8 cellular contexts compared by ENCODE assay signal in the genomic region with DNA sequence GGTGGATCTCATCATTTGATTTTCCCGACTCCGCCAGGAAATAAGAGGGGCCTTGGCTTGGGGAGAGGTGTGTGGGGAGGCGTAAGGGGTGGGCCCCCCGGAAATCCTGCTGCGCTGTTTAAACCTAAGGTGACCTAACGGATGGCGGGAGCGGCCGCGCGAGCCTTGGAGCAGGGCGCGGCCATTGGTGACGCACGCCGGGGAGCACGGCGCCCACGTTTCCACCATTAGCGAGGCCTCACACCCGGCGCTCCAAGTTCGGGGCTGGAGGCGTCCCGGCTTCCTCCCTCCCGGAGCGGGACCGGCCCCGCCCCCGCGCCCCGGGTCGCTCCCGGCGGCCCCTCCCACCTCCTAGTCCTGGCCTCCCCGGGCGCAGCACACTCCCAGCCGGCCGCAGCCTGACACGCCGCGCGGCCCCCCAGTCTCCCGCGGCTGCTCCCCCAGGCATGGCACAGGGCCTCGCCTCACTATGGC. TPM values are rescaled to one million over a fixed set of nuclear protein-coding genes. Genes with fewer than 3 reads are reported as not detected.
A peak's percentile ranks its signal among the peaks of the same experiment; 100 is the strongest.
DNase-seq lines count a peak whose midpoint lies in the region; ATAC-seq, FAIRE-seq and TF ChIP-seq lines count a peak whose summit lies in the region.

A gene (plus strand): TSS at position 354 of the 474 bp plus-strand sequence. CDS start 116 bp downstream, at position 470.

- peaks cover 30% of the 10 kb centered on the region for H3K4me1 ChIP-seq in keratinocyte (ENCODE audit: control insufficient read depth, extremely low read depth, insufficient read depth, low read length)

- no peaks in the 10 kb centered on the region for H3K9me3 ChIP-seq in keratinocyte (ENCODE audit: control insufficient read depth, low read depth, low read length)

- H4K20me1 ChIP-seq in keratinocyte (ENCODE audit: control insufficient read depth, extremely low read depth, insufficient read depth, low read length), result peaks cover 2% of the 10 kb centered on the region

- peak within 1 kb of the TSS; percentile 76 for H3K27ac ChIP-seq in caudate nucleus (ENCODE audit: low read depth, low read length)
- peak within 1 kb of the TSS; percentile 63 for H3K27ac ChIP-seq in keratinocyte (ENCODE audit: control insufficient read depth, insufficient read depth, low read length)

- peak within 1 kb of the TSS; percentile 67 for H3K4me3 ChIP-seq in WI38 (ENCODE audit: low read depth, low read length)
- peak within 1 kb of the TSS; percentile 55 to 71 (median 57) for H3K4me3 ChIP-seq in keratinocyte (ENCODE audit: control insufficient read depth in 2 of 3, extremely low read depth in 1 of 3, insufficient read depth in 2 of 3, low read depth in 1 of 3, low read length in 3 of 3)

- peak within 1 kb of the TSS; percentile 74 for H3K9ac ChIP-seq in keratinocyte (ENCODE audit: control insufficient read depth, extremely low read depth, insufficient read depth, low read length)

- DNase-seq in NCI-H2029 (lab: John Stamatoyannopoulos, UW) (peak; percentile 49), NCI-H2029 treated with DMSO at 0.1 percent for 48 hours (lab: John Stamatoyannopoulos, UW) (no peak), NCI-H2107 (lab: John Stamatoyannopoulos, UW) (peak; percentile 52), caudate nucleus (lab: John Stamatoyannopoulos, UW) (peak in 55 of 61 donors; percentile 1 to 74 (median 31)), keratinocyte (ENCODE audit: low read depth, low spot score) (no peak)
- peak; percentile 59 for DNase-seq in stimulated activated CD4-positive, alpha-beta T cell treated with anti-CD3 and anti-CD28 coated beads, Interleukin-12 subunit alpha, Interleukin-12 subunit beta, amount 100 ng/mL, for 4 hours

- peak within 1 kb of the TSS; percentile 39 for H3K4me2 ChIP-seq in keratinocyte (ENCODE audit: control insufficient read depth, extremely low read depth, insufficient read depth, low read depth, low read length)

- ATAC-seq in HG02970 (IDR thresholded peaks at IDR 0.05; ENCODE audit: low FRiP score, unreplicated experiment), result peak; percentile 43

- no peaks in the 10 kb centered on the region for H3K36me3 ChIP-seq in keratinocyte (ENCODE audit: control insufficient read depth in 2 of 2, extremely low read depth in 1 of 2, insufficient read depth in 2 of 2, low read length in 2 of 2)

- H3K9me1 ChIP-seq in keratinocyte (ENCODE audit: control insufficient read depth, extremely low read depth, insufficient read depth, low read length), result peaks cover 2% of the 10 kb centered on the region

- peaks cover 29% of the 10 kb centered on the region for H3K79me2 ChIP-seq in keratinocyte (ENCODE audit: control insufficient read depth, insufficient read depth, low read length)

- TF ChIP-seq CTCF in WI38 (IDR thresholded peaks at IDR 0.05; ENCODE audit: low read depth, low read length), result no peak
- TF ChIP-seq CTCF in keratinocyte (optimal IDR thresholded peaks at IDR 0.05 in 1 of 3, IDR thresholded peaks at IDR 0.05 in 1 of 3, conservative IDR thresholded peaks at IDR 0.05 in 1 of 3; ENCODE audit: extremely low read depth in 1 of 3, insufficient read depth in 2 of 3, low read length in 3 of 3), result no peak

- no peak for FAIRE-seq in keratinocyte (lab: Jason Lieb, UNC)

- dilution Hi-C loops in keratinocyte (cut with MboI; ENCODE audit: extremely low pct_ligation_motif_present, low sequenced_read_pairs), result no loop called here

- H3K27me3 ChIP-seq in keratinocyte (ENCODE audit: control insufficient read depth, extremely low read depth, insufficient read depth, low read length), result no peaks in the 10 kb centered on the region

- H2AFZ ChIP-seq in keratinocyte (ENCODE audit: control insufficient read depth, low read length), result peak within 1 kb of the TSS; percentile 16

RNA-seq across cellular contexts. Expression of the gene that starts here (rescaled TPM):
- polyA plus RNA-seq in keratinocyte, result 59.1 to 142 TPM (median 127 TPM) in 3 replicates
- polyA plus RNA-seq in keratinocyte (2011; ENCODE audit: low read depth), result 209 TPM
- 100 and 144 TPM in 2 replicates for polyA plus RNA-seq in keratinocyte (2011; cell fraction: cytosol; rRNA removed)
- 33.2 and 48.1 TPM in 2 replicates for polyA plus RNA-seq in keratinocyte (2011; cell fraction: nucleus; rRNA removed)
- polyA plus RNA-seq in keratinocyte (2012; ENCODE audit: low replicate concordance), result 76.6 and 160 TPM in 2 replicates
- 31.1 to 65.7 TPM (median 38.3 TPM) in 3 replicates for polyA minus RNA-seq in keratinocyte
- 119 TPM for polyA minus RNA-seq in keratinocyte (2011; cell fraction: cytosol; rRNA and poly(A)+ RNA removed)
- polyA minus RNA-seq in keratinocyte (2011; cell fraction: nucleus; rRNA and poly(A)+ RNA removed), result 15.2 and 25.1 TPM in 2 replicates

Comparison
In these comparisons a context has a peak if more than half of its experiments do, and no peak if none do; other contexts are left out.
1. DNase-seq: peak in NCI-H2029 (single experiment), NCI-H2107 (single experiment), caudate nucleus (55 of 61) and stimulated activated CD4-positive, alpha-beta T cell treated with anti-CD3 and anti-CD28 coated beads, Interleukin-12 subunit alpha, Interleukin-12 subunit beta, amount 100 ng/mL, for 4 hours (single experiment); none in NCI-H2029 treated with DMSO at 0.1 percent for 48 hours (single experiment) and keratinocyte (single experiment).